19 cellular contexts compared by ENCODE assay signal in the genomic region with DNA sequence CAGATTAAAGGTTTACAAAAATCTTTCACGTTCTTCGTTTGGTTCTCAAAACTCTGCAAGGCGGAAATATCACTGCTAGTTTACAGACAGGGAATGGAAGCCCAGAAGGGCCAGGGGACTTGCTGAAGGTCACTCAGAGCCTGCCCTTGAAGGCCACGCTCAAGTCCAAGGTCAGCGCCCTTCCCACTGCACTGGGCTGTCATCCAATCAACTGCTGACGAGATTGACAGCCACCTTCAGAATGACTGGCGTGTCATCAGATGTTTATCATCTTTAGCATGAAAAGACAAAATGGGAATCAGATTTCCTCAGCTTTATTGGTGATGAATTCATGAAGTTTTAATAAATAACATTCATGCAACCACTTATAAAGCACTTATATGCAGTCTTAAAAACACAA. TPM values are rescaled to one million over a fixed set of nuclear protein-coding genes. Genes with fewer than 3 reads are reported as not detected.
DNase-seq lines count a peak whose midpoint lies in the region; ATAC-seq, FAIRE-seq and TF ChIP-seq lines count a peak whose summit lies in the region.
"Had no signal": no experiment of that assay in that cellular context is flagged by ENCODE, and none has a peak within 500 bp of the region (broad histone marks: within the 10 kb centered on the region; RNA-seq: fewer than 3 reads in every experiment).

No MANE protein-coding gene starts in this region.

- CTCF ChIA-PET in HEK293T (lab: Yijun Ruan, JAX): interaction anchor here (0.7 kb wide), 1 partner anchor 199 kb away, joined by 7 read pairs; no protein-coding TSS in a partner anchor
- CTCF ChIA-PET in PC-9 (lab: Charles Lee): no interaction called here

- ATAC-seq in stimulated activated memory B cell treated with anti-CD40 and anti-IgM and Interleukin-4, amounts not matched to agents 10 μg/mL and 1 μg/mL and 100 μg/mL, for 72 hours: no peak
- no peak for ATAC-seq in HG03045 (IDR thresholded peaks at IDR 0.05; ENCODE audit: unreplicated experiment)

- no TSS peak for BruUV-seq in PC-9 (replicated peaks; lab: Mats Ljungman, UMichigan)

- H3K9me3 ChIP-seq in PC-9 (ENCODE audit: insufficient read depth, low read depth) (no peaks in the 10 kb centered on the region), kidney (ENCODE audit: control insufficient read depth in 1 of 2, low read length in 2 of 2) (no peaks in the 10 kb centered on the region)

- H3K9me2 ChIP-seq in PC-9 (ENCODE audit: insufficient read depth): no peaks in the 10 kb centered on the region

- no peak overlapping the region for H3K4me3 Mint-ChIP-seq in stimulated activated memory B cell treated with anti-CD40 and anti-IgM and Interleukin-4, amounts not matched to agents 10 μg/mL and 1 μg/mL and 100 μg/mL, for 72 hours
- H3K4me3 Mint-ChIP-seq: CD4-positive, CD25-positive, alpha-beta regulatory T cell; HFFc6 had no signal

- no peak overlapping the region for H3K9ac ChIP-seq in kidney (ENCODE audit: low read length in 2 of 2)

- POLR2A ChIA-PET in HEK293T (lab: Yijun Ruan, JAX) (no interaction called here), PC-9 (lab: Charles Lee; ENCODE audit: unreplicated experiment) (no interaction called here)

- intact Hi-C loops in PC-9 (cut with micrococcal nuclease; ENCODE audit: unreplicated experiment): loop anchor here (1.0 to 5.0 kb wide), 3 partner anchors 45 to 62 kb away; partner anchors contain the start of gene CEP43
- intact Hi-C loops in kidney (cut with DNase I): no loop called here

- no peaks in the 10 kb centered on the region for H3K79me2 ChIP-seq in PC-9 (ENCODE audit: low read depth)

- peaks cover 20% of the 10 kb centered on the region; the same call in 1 of the 2 replicates for H3F3A ChIP-seq in PC-9 (ENCODE audit: insufficient read depth, low read depth)

- no peak for FAIRE-seq in kidney (lab: Jason Lieb, UNC)
- FAIRE-seq: H54 had no signal

- H3K27me3 ChIP-seq in PC-9 (ENCODE audit: insufficient read depth, low read depth) (no peaks in the 10 kb centered on the region), brain microvascular endothelial cell (replicated peaks) (no peaks in the 10 kb centered on the region)

- in situ Hi-C loops in brain microvascular endothelial cell (cut with HindIII; ENCODE audit: low pct_ligation_motif_present, low sequenced_read_pairs): no loop called here

- no peaks in the 10 kb centered on the region for H3K9me3 Mint-ChIP-seq in stimulated activated memory B cell treated with anti-CD40 and anti-IgM and Interleukin-4, amounts not matched to agents 10 μg/mL and 1 μg/mL and 100 μg/mL, for 72 hours
- H3K9me3 Mint-ChIP-seq: CD4-positive, CD25-positive, alpha-beta regulatory T cell; HFFc6 had no signal

- H3K36me3 ChIP-seq in PC-9 (ENCODE audit: low read depth) (no peaks in the 10 kb centered on the region), kidney (ENCODE audit: control insufficient read depth in 1 of 2, insufficient read depth in 2 of 2, low read length in 2 of 2) (peaks cover 0 to 14% of the 10 kb centered on the region in 2 donors), brain microvascular endothelial cell (replicated peaks) (peaks cover 2% of the 10 kb centered on the region)

- no peaks in the 10 kb centered on the region for H4K20me1 ChIP-seq in PC-9 (ENCODE audit: insufficient read depth)

- no peak for DNase-seq in HEK293T (ENCODE audit: extremely low spot score)
- DNase-seq in PC-9: no peak
- DNase-seq in kidney: peak; percentile 6
- no peak for DNase-seq in brain microvascular endothelial cell
- DNase-seq in HPDE6-E6E7 (ENCODE audit: extremely low spot score): no peak
- DNase-seq: CD4-positive, CD25-positive, alpha-beta regulatory T cell; COR-L47; DMS79; HFFc6; KG1; NCI-H1105 treated with DMSO at 0.1 percent for 48 hours; NCI-H2029 treated with DMSO at 0.1 percent for 48 hours; NCI-H446; NCI-H526; OCI-M1; Right ventricle myocardium superior had no signal

- peaks cover 26% of the 10 kb centered on the region for H3K36me3 Mint-ChIP-seq in stimulated activated memory B cell treated with anti-CD40 and anti-IgM and Interleukin-4, amounts not matched to agents 10 μg/mL and 1 μg/mL and 100 μg/mL, for 72 hours

- no peaks in the 10 kb centered on the region for H3K27me3 Mint-ChIP-seq in stimulated activated memory B cell treated with anti-CD40 and anti-IgM and Interleukin-4, amounts not matched to agents 10 μg/mL and 1 μg/mL and 100 μg/mL, for 72 hours
- H3K27me3 Mint-ChIP-seq: CD4-positive, CD25-positive, alpha-beta regulatory T cell had no signal

- H3K27ac ChIP-seq in PC-9: peak overlapping the region; percentile 68
- no peak overlapping the region for H3K27ac ChIP-seq in kidney (ENCODE audit: low read depth in 2 of 2, low read length in 2 of 2)
- no peak overlapping the region for H3K27ac ChIP-seq in brain microvascular endothelial cell

- H3K4me2 ChIP-seq in PC-9: peak overlapping the region; percentile 22; the same call in 1 of the 2 replicates

- TF ChIP-seq CTCF in PC-9 (conservative IDR thresholded peaks at IDR 0.05): no peak
- no peak for TF ChIP-seq CTCF in kidney (IDR thresholded peaks at IDR 0.05; ENCODE audit: borderline replicate concordance, extremely low read depth, insufficient read depth)
- no peak for TF ChIP-seq CTCF in brain microvascular endothelial cell (IDR thresholded peaks at IDR 0.05; ENCODE audit: low read depth, low read length, missing control alignments)

- peak overlapping the region; percentile 8 for H3K27ac Mint-ChIP-seq in stimulated activated memory B cell treated with anti-CD40 and anti-IgM and Interleukin-4, amounts not matched to agents 10 μg/mL and 1 μg/mL and 100 μg/mL, for 72 hours
- H3K27ac Mint-ChIP-seq: HFFc6 had no signal

- H3K4me1 ChIP-seq in PC-9 (replicated peaks; ENCODE audit: insufficient read depth) (peaks cover 18% of the 10 kb centered on the region), kidney (ENCODE audit: control insufficient read depth in 1 of 2, insufficient read depth in 1 of 2, low read depth in 1 of 2, low read length in 2 of 2) (no peaks in the 10 kb centered on the region)

- H2AFZ ChIP-seq in PC-9: no peak overlapping the region

- H3K4me1 Mint-ChIP-seq in stimulated activated memory B cell treated with anti-CD40 and anti-IgM and Interleukin-4, amounts not matched to agents 10 μg/mL and 1 μg/mL and 100 μg/mL, for 72 hours: peaks cover 15% of the 10 kb centered on the region

- H3K4me3 ChIP-seq in PC-9 (no peak overlapping the region), kidney (ENCODE audit: low read length in 2 of 2) (no peak overlapping the region), brain microvascular endothelial cell (ENCODE audit: low read depth, low read length) (no peak overlapping the region)

TF ChIP-seq in HEK293T, 16 proteins besides CTCF, POLR2A, EP300 and RAD21:
- no peak for TF ChIP-seq HDGF (IDR thresholded peaks at IDR 0.05; ENCODE audit: borderline replicate concordance)
- peak; percentile 22; the same call in 1 of the 2 replicates for TF ChIP-seq PKNOX1 (IDR thresholded peaks at IDR 0.05)

RNA-seq across cellular contexts. Expression of gene RNASET2, which starts 16.5 kb away (rescaled TPM):
- total RNA-seq in PC-9 (2021): 16.3 and 20.1 TPM in 2 replicates
- 69.0 TPM for total RNA-seq in kidney
- 50.7 TPM for polyA plus RNA-seq in kidney (ENCODE audit: insufficient read depth, low read depth, low replicate concordance)

RNA-seq across cellular contexts. Expression of gene CEP43, which starts 59.3 kb away (rescaled TPM):
- total RNA-seq in PC-9 (2021) (18.1 and 19.7 TPM in 2 replicates), kidney (17.9 TPM)
- 17.8 TPM for polyA plus RNA-seq in kidney (ENCODE audit: insufficient read depth, low read depth, low replicate concordance)
